ENCODE assay signal across 1 cellular context in genomic region chr7:47734287-47734948, GRCh38.
A peak's percentile ranks its signal among the peaks of the same experiment; 100 is the strongest.
TF ChIP-seq lines count a peak whose summit lies in the region.

No MANE protein-coding gene starts in this region.

TF ChIP-seq in HepG2, 621 proteins besides CTCF, POLR2A, EP300 and RAD21 (continued from another document and continues in another):
- TF ChIP-seq ZBTB4 (CRISPR knock-in tag; IDR thresholded peaks at IDR 0.05; ENCODE audit: borderline replicate concordance) (peak; percentile 96), ZNF766 (CRISPR knock-in tag; IDR thresholded peaks at IDR 0.05; ENCODE audit: borderline replicate concordance) (peak; percentile 81; the same call in 1 of the 2 replicates), KLF16 (CRISPR knock-in tag; IDR thresholded peaks at IDR 0.05) (peak in 1 of 2 experiments; percentile 76; a peak in 2 of 4 replicates), SATB2 (CRISPR knock-in tag; IDR thresholded peaks at IDR 0.05) (peak; percentile 64; the same call in 1 of the 2 replicates), THAP7 (CRISPR knock-in tag; IDR thresholded peaks at IDR 0.05) (0 out of 2 replicates have a peak, but pooled peaks have one; percentile 21), ZNF589 (CRISPR knock-in tag; conservative IDR thresholded peaks at IDR 0.05) (no peak), ZNF839 (CRISPR knock-in tag; IDR thresholded peaks at IDR 0.05; ENCODE audit: borderline replicate concordance) (no peak), HOXD1 (CRISPR knock-in tag; IDR thresholded peaks at IDR 0.05) (peak; percentile 95), FOXP1 (IDR thresholded peaks at IDR 0.05) (peak; percentile 77), FOXP1 (CRISPR knock-in tag; IDR thresholded peaks at IDR 0.05) (peak; percentile 94), ZGPAT (CRISPR knock-in tag; IDR thresholded peaks at IDR 0.05) (peak; percentile 98), YEATS4 (CRISPR knock-in tag; IDR thresholded peaks at IDR 0.05; ENCODE audit: borderline replicate concordance) (peak; percentile 85; the same call in 1 of the 2 replicates), HIVEP1 (CRISPR knock-in tag; IDR thresholded peaks at IDR 0.05) (peak; percentile 81; the same call in 1 of the 2 replicates), ZBTB37 (CRISPR knock-in tag; IDR thresholded peaks at IDR 0.05) (peak; percentile 40; the same call in 1 of the 2 replicates), GATA4 (IDR thresholded peaks at IDR 0.05; ENCODE audit: borderline replicate concordance, low read depth) (peak; percentile 90; the same call in 1 of the 2 replicates), ZNF225 (CRISPR knock-in tag; IDR thresholded peaks at IDR 0.05) (no peak), ZNF709 (CRISPR knock-in tag; IDR thresholded peaks at IDR 0.05) (peak; percentile 85; the same call in 1 of the 2 replicates), ZBTB20 (CRISPR knock-in tag; IDR thresholded peaks at IDR 0.05; ENCODE audit: borderline replicate concordance, low read depth) (peak; percentile 93; the same call in 1 of the 2 replicates), FOXK1 (CRISPR knock-in tag; IDR thresholded peaks at IDR 0.05; ENCODE audit: borderline replicate concordance, low read depth) (peak; percentile 88), ZNF160 (CRISPR knock-in tag; IDR thresholded peaks at IDR 0.05) (0 out of 2 replicates have a peak, but pooled peaks have one; percentile 31), ZNF546 (CRISPR knock-in tag; conservative IDR thresholded peaks at IDR 0.05) (peak; percentile 33; the same call in 1 of the 2 replicates), DRAP1 (CRISPR knock-in tag; IDR thresholded peaks at IDR 0.05) (peak; percentile 70), ZNF749 (CRISPR knock-in tag; IDR thresholded peaks at IDR 0.05; ENCODE audit: borderline replicate concordance) (peak; percentile 70; the same call in 1 of the 2 replicates), ZNF230 (CRISPR knock-in tag; IDR thresholded peaks at IDR 0.05) (0 out of 2 replicates have a peak, but pooled peaks have one; percentile 2), ZNF687 (CRISPR knock-in tag; IDR thresholded peaks at IDR 0.05) (peak; percentile 99), ZNF281 (CRISPR knock-in tag; IDR thresholded peaks at IDR 0.05; ENCODE audit: borderline replicate concordance) (peak; percentile 65), CENPT (CRISPR knock-in tag; IDR thresholded peaks at IDR 0.05; ENCODE audit: low read depth) (0 out of 2 replicates have a peak, but pooled peaks have one; percentile 29), ZSCAN5A (CRISPR knock-in tag; IDR thresholded peaks at IDR 0.05; ENCODE audit: borderline replicate concordance) (peak; percentile 84; the same call in 1 of the 2 replicates), ZNF792 (CRISPR knock-in tag; IDR thresholded peaks at IDR 0.05) (0 out of 2 replicates have a peak, but pooled peaks have one; percentile 49), ZNF232 (CRISPR knock-in tag; IDR thresholded peaks at IDR 0.05; ENCODE audit: borderline replicate concordance) (peak; percentile 80; the same call in 1 of the 2 replicates), RFX3 (CRISPR knock-in tag; IDR thresholded peaks at IDR 0.05) (no peak), SKI (IDR thresholded peaks at IDR 0.05; ENCODE audit: partially characterized antibody) (peak; percentile 97), RNF219 (CRISPR knock-in tag; IDR thresholded peaks at IDR 0.05) (no peak), ZNF746 (CRISPR knock-in tag; IDR thresholded peaks at IDR 0.05) (peak; percentile 90), GTF3A (CRISPR knock-in tag; conservative IDR thresholded peaks at IDR 0.05) (no peak), ZNF710 (CRISPR knock-in tag; IDR thresholded peaks at IDR 0.05; ENCODE audit: borderline replicate concordance) (peak; percentile 100), ZFP90 (CRISPR knock-in tag; IDR thresholded peaks at IDR 0.05; ENCODE audit: borderline replicate concordance) (peak; percentile 90; the same call in 1 of the 2 replicates), ZNF501 (CRISPR knock-in tag; IDR thresholded peaks at IDR 0.05) (peak; percentile 41), SIX4 (CRISPR knock-in tag; IDR thresholded peaks at IDR 0.05) (peak; percentile 73; the same call in 1 of the 2 replicates)
